1 cellular context compared by ENCODE assay signal in genomic region chr2:216618785-216619184, GRCh38.
TF ChIP-seq lines count a peak whose summit lies in the region.

No MANE protein-coding gene starts in this region.

TF ChIP-seq in SK-N-SH, 30 proteins besides CTCF, POLR2A, EP300 and RAD21 (continued from another document):
- no peak for TF ChIP-seq REST (IDR thresholded peaks at IDR 0.05; ENCODE audit: low read depth, low read length)
- TF ChIP-seq PBX3 (IDR thresholded peaks at IDR 0.05), result no peak
- TF ChIP-seq IRF3 (IDR thresholded peaks at IDR 0.05; ENCODE audit: low read depth, low read length), result no peak
- TF ChIP-seq TEAD4 (IDR thresholded peaks at IDR 0.05; ENCODE audit: borderline replicate concordance, insufficient read depth), result no peak
- no peak for TF ChIP-seq POLR2AphosphoS5 (IDR thresholded peaks at IDR 0.05; ENCODE audit: low read depth, low read length)
- TF ChIP-seq RFX5 (IDR thresholded peaks at IDR 0.05; ENCODE audit: low read length), result no peak
- no peak for TF ChIP-seq FOSL2 (IDR thresholded peaks at IDR 0.05; ENCODE audit: borderline replicate concordance, low read depth)
- no peak for TF ChIP-seq SIN3A (IDR thresholded peaks at IDR 0.05; ENCODE audit: borderline replicate concordance, low read depth, low read length)
- TF ChIP-seq FOXJ3 (CRISPR knock-in tag; IDR thresholded peaks at IDR 0.05), result no peak
- no peak for TF ChIP-seq YY1 (IDR thresholded peaks at IDR 0.05; ENCODE audit: low read depth)
- TF ChIP-seq EZH2phosphoT487 (IDR thresholded peaks at IDR 0.05; ENCODE audit: borderline replicate concordance, low read depth), result no peak
- TF ChIP-seq NFIC (IDR thresholded peaks at IDR 0.05; ENCODE audit: borderline replicate concordance), result no peak
